Comparison of ENCODE assay signal across 8 cellular contexts in the genomic region with DNA sequence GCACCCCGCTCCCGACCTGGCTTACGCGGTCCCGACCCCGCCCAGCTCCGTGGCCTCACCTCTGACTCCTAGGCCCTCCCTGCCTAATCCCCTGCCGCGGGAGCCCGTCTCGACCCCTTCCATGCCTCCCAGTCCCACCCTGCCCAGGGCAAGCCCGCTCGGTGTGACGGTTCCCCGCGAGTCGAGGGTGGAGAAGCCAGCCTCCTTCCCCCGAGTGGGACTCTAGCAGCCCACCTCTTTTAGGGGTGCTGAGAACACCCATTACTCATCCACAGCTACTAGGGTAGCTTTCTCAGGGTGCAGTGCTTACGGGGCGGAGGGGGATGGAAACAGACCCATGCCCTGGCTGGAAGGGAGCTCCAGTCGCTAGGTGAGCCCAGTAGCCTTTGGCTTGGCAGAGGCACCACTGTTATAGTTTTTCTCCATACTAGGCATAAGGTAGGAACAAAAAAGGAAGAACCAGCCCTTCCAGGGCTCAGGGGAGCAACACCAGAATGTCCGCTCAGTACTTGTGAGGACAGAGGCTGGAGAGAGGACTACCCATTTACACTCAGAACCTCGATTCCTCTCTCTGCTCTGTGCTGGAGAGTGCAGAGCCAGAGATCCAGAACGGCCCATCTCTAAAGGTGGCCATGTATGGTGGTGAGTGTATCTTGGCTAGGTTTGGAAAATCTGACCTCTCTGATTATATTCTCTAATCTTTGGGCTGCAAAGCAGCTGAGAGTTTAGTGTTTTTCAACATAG. TPM values are rescaled to one million over a fixed set of nuclear protein-coding genes. Genes with fewer than 3 reads are reported as not detected.
A peak's percentile ranks its signal among the peaks of the same experiment; 100 is the strongest.
DNase-seq lines count a peak whose midpoint lies in the region; ATAC-seq and TF ChIP-seq lines count a peak whose summit lies in the region.

No MANE protein-coding gene starts in this region.

- H3K27ac Mint-ChIP-seq in activated CD8-positive, alpha-beta memory T cell treated with anti-CD3 and anti-CD28 coated beads, Interleukin-2, amount 10 ng/mL, durations not matched to agents 7 days and 5 days, result peak overlapping the region; percentile 68

- peak overlapping the region; percentile 80 for H3K4me3 Mint-ChIP-seq in activated CD8-positive, alpha-beta memory T cell treated with anti-CD3 and anti-CD28 coated beads, Interleukin-2, amount 10 ng/mL, durations not matched to agents 7 days and 5 days

- peaks cover 14% of the 10 kb centered on the region for H3K36me3 Mint-ChIP-seq in activated CD8-positive, alpha-beta memory T cell treated with anti-CD3 and anti-CD28 coated beads, Interleukin-2, amount 10 ng/mL, durations not matched to agents 7 days and 5 days

- peaks cover 20% of the 10 kb centered on the region for H3K4me1 Mint-ChIP-seq in activated CD8-positive, alpha-beta memory T cell treated with anti-CD3 and anti-CD28 coated beads, Interleukin-2, amount 10 ng/mL, durations not matched to agents 7 days and 5 days

- POLR2A ChIA-PET in HEK293T (lab: Yijun Ruan, JAX), result interaction anchor here (1.2 to 7.4 kb wide), 13 partner anchors 8 to 82 kb away, joined by 3 to 91 read pairs (median 11); a partner anchor contains a TSS

- no peaks in the 10 kb centered on the region for H3K9me3 Mint-ChIP-seq in activated CD8-positive, alpha-beta memory T cell treated with anti-CD3 and anti-CD28 coated beads, Interleukin-2, amount 10 ng/mL, durations not matched to agents 7 days and 5 days (ENCODE audit: low read depth)

- H3K27me3 Mint-ChIP-seq in activated CD8-positive, alpha-beta memory T cell treated with anti-CD3 and anti-CD28 coated beads, Interleukin-2, amount 10 ng/mL, durations not matched to agents 7 days and 5 days, result peaks cover 6% of the 10 kb centered on the region

- CTCF ChIA-PET in HEK293T (lab: Yijun Ruan, JAX), result no interaction called here
- CTCF ChIA-PET in activated CD8-positive, alpha-beta memory T cell treated with anti-CD3 and anti-CD28 coated beads, Interleukin-2, amount 10 ng/mL, durations not matched to agents 7 days and 5 days (lab: Charles Lee), result interaction anchor here (0.5 to 4.4 kb wide), 11 partner anchors 12 to 206 kb away, joined by 3 to 45 read pairs (median 5); a partner anchor contains a TSS

- TF ChIP-seq POLR2A in GM18505 (IDR thresholded peaks at IDR 0.05; ENCODE audit: borderline replicate concordance, extremely low read depth, insufficient read depth, insufficient read length), result no peak

- TF ChIP-seq CTCF in foreskin fibroblast (IDR thresholded peaks at IDR 0.05; ENCODE audit: low read depth, low read length) (no peak), omental fat pad (IDR thresholded peaks at IDR 0.05) (no peak)

- H3K4me3 ChIP-seq in foreskin fibroblast (ENCODE audit: low read depth in 1 of 2, low read length in 2 of 2), result peak overlapping the region; percentile 79 to 85

- no peak for ATAC-seq in activated CD8-positive, alpha-beta memory T cell treated with anti-CD3 and anti-CD28 coated beads, Interleukin-2, amount 10 ng/mL, durations not matched to agents 7 days and 5 days
- ATAC-seq in omental fat pad (ENCODE audit: low FRiP score), result peak; percentile 2
- ATAC-seq in GM21381 (IDR thresholded peaks at IDR 0.05; ENCODE audit: unreplicated experiment), result no peak
- ATAC-seq in GM18505 (IDR thresholded peaks at IDR 0.05; ENCODE audit: unreplicated experiment), result no peak

- DNase-seq in Ammon's horn (ENCODE audit: low spot score) (peak; percentile 40), HEK293T (ENCODE audit: extremely low spot score) (peak; percentile 16), foreskin fibroblast (peak in 1 of 2 donors; percentile 38), omental fat pad (ENCODE audit: low spot score) (no peak), NCI-H2081 treated with DMSO at 0.1 percent for 48 hours (lab: John Stamatoyannopoulos, UW) (no peak)
- peak; percentile 65 for DNase-seq in activated CD8-positive, alpha-beta memory T cell treated with anti-CD3 and anti-CD28 coated beads, Interleukin-2, amount 10 ng/mL, durations not matched to agents 7 days and 5 days

TF ChIP-seq in HEK293T, 16 proteins besides CTCF, POLR2A, EP300 and RAD21:
- no peak for TF ChIP-seq NFRKB (IDR thresholded peaks at IDR 0.05)
- no peak for TF ChIP-seq ARNT (IDR thresholded peaks at IDR 0.05)
- no peak for TF ChIP-seq FOXM1 (IDR thresholded peaks at IDR 0.05; ENCODE audit: borderline replicate concordance)
- TF ChIP-seq TARDBP (IDR thresholded peaks at IDR 0.05), result no peak
- TF ChIP-seq, protein P1, sequence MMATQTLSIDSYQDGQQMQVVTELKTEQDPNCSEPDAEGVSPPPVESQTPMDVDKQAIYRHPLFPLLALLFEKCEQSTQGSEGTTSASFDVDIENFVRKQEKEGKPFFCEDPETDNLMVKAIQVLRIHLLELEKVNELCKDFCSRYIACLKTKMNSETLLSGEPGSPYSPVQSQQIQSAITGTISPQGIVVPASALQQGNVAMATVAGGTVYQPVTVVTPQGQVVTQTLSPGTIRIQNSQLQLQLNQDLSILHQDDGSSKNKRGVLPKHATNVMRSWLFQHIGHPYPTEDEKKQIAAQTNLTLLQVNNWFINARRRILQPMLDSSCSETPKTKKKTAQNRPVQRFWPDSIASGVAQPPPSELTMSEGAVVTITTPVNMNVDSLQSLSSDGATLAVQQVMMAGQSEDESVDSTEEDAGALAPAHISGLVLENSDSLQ (IDR thresholded peaks at IDR 0.05), result no peak
- no peak for TF ChIP-seq SUZ12 (IDR thresholded peaks at IDR 0.05)
- TF ChIP-seq BHLHE40 (IDR thresholded peaks at IDR 0.05; ENCODE audit: borderline replicate concordance), result no peak

RNA-seq across cellular contexts. Expression of a gene that starts 0.6 kb away (rescaled TPM):
- total RNA-seq in activated CD8-positive, alpha-beta memory T cell treated with anti-CD3 and anti-CD28 coated beads, Interleukin-2, amount 10 ng/mL, durations not matched to agents 7 days and 5 days, result 10 to 100 TPM; 13.8 to 15.1 TPM
- total RNA-seq in omental fat pad, result 10 to 100 TPM in 2 of 4 donors, 1 to 10 TPM in 2; 6.8 to 14.4 (median 10.3) TPM

RNA-seq across cellular contexts. Expression of a gene that starts 19.3 kb away (rescaled TPM):
- 10 to 100 TPM; 68.7 to 86.6 TPM for total RNA-seq in activated CD8-positive, alpha-beta memory T cell treated with anti-CD3 and anti-CD28 coated beads, Interleukin-2, amount 10 ng/mL, durations not matched to agents 7 days and 5 days
- total RNA-seq in omental fat pad, result 10 to 100 TPM; 52.4 to 76.0 (median 64.7) TPM

RNA-seq across cellular contexts. Expression of a gene that starts 19.4 kb away (rescaled TPM):
- total RNA-seq in activated CD8-positive, alpha-beta memory T cell treated with anti-CD3 and anti-CD28 coated beads, Interleukin-2, amount 10 ng/mL, durations not matched to agents 7 days and 5 days, result 100 to 1,000 TPM; 248 to 318 TPM
- 100 to 1,000 TPM; 221 to 396 (median 282) TPM for total RNA-seq in omental fat pad

RNA-seq across cellular contexts. Expression of a gene that starts 26.3 kb away (rescaled TPM):
- total RNA-seq in activated CD8-positive, alpha-beta memory T cell treated with anti-CD3 and anti-CD28 coated beads, Interleukin-2, amount 10 ng/mL, durations not matched to agents 7 days and 5 days, result under 1 TPM; 0.75 to 0.79 TPM
- total RNA-seq in omental fat pad, result 10 to 100 TPM; 27.5 to 62.7 (median 41.2) TPM

RNA-seq across cellular contexts. Expression of a gene that starts 34.5 kb away (rescaled TPM):
- 1 to 10 TPM; 8.0 to 8.8 TPM for total RNA-seq in activated CD8-positive, alpha-beta memory T cell treated with anti-CD3 and anti-CD28 coated beads, Interleukin-2, amount 10 ng/mL, durations not matched to agents 7 days and 5 days
- total RNA-seq in omental fat pad, result 1 to 10 TPM; 1.6 to 3.3 (median 2.1) TPM

Comparison
In these comparisons a context has a peak if more than half of its experiments do, and no peak if none do; other contexts are left out.
1. DNase-seq: peak in Ammon's horn (single experiment), HEK293T (single experiment) and activated CD8-positive, alpha-beta memory T cell treated with anti-CD3 and anti-CD28 coated beads, Interleukin-2, amount 10 ng/mL, durations not matched to agents 7 days and 5 days (single experiment); none in omental fat pad (single experiment) and NCI-H2081 treated with DMSO at 0.1 percent for 48 hours (single experiment).